Comparison of ENCODE assay signal across 34 cellular contexts in genomic region chrX:619812-620493, GRCh38. TPM values are rescaled to one million over a fixed set of nuclear protein-coding genes. Genes with fewer than 3 reads are reported as not detected.
DNase-seq lines count a peak whose midpoint lies in the region; TF ChIP-seq lines count a peak whose summit lies in the region.
"Had no signal": no experiment of that assay in that cellular context is flagged by ENCODE, and none has a peak within 500 bp of the region (broad histone marks: within the 10 kb centered on the region; RNA-seq: fewer than 3 reads in every experiment).

No MANE protein-coding gene starts in this region.

- H3K4me2 ChIP-seq in hepatocyte: peak overlapping the region; percentile 53
- peak overlapping the region; percentile 47 for H3K4me2 ChIP-seq in neural progenitor cell

- H3K79me2 ChIP-seq in hepatocyte (no peaks in the 10 kb centered on the region), neural progenitor cell (ENCODE audit: low read depth) (no peaks in the 10 kb centered on the region)

- H3K27ac Mint-ChIP-seq in neural progenitor cell: no peak overlapping the region
- H3K27ac Mint-ChIP-seq: activated naive CD8-positive, alpha-beta T cell treated with anti-CD3 and anti-CD28 coated beads for 36 hours; immature natural killer cell had no signal

- TF ChIP-seq CTCF in HFF-Myc (IDR thresholded peaks at IDR 0.05; ENCODE audit: low read depth, low read length, missing control alignments) (no peak), hepatocyte (IDR thresholded peaks at IDR 0.05; ENCODE audit: poor library complexity) (no peak), neural progenitor cell (IDR thresholded peaks at IDR 0.05) (no peak)

- H3K9me3 Mint-ChIP-seq in neural progenitor cell: peaks cover 6% of the 10 kb centered on the region
- H3K9me3 Mint-ChIP-seq: activated naive CD8-positive, alpha-beta T cell treated with anti-CD3 and anti-CD28 coated beads for 36 hours had no signal

- H3K9me2 ChIP-seq in hepatocyte (replicated peaks; ENCODE audit: insufficient read depth): no peaks in the 10 kb centered on the region

- peaks cover 68% of the 10 kb centered on the region for H3K27me3 Mint-ChIP-seq in neural progenitor cell (ENCODE audit: insufficient read depth, low read depth)

- H3K27ac ChIP-seq in hepatocyte (no peak overlapping the region), neural progenitor cell (no peak overlapping the region)
- H3K27ac ChIP-seq: breast epithelium, gastroesophageal sphincter, neutrophil, Peyer's patch, psoas muscle, stomach, thyroid gland had no signal

- H3K36me3 Mint-ChIP-seq in neural progenitor cell: no peaks in the 10 kb centered on the region
- H3K36me3 Mint-ChIP-seq: activated naive CD8-positive, alpha-beta T cell treated with anti-CD3 and anti-CD28 coated beads for 36 hours had no signal

- H3K27me3 ChIP-seq in hepatocyte: peaks cover 68% of the 10 kb centered on the region
- H3K27me3 ChIP-seq in neural progenitor cell: peaks cover 100% of the 10 kb centered on the region
- H3K27me3 ChIP-seq: BE2C, Peyer's patch had no signal

- H3K36me3 ChIP-seq in hepatocyte (replicated peaks; ENCODE audit: insufficient read depth, low read depth) (no peaks in the 10 kb centered on the region), neural progenitor cell (no peaks in the 10 kb centered on the region)
- H3K36me3 ChIP-seq: BE2C, breast epithelium, gastroesophageal sphincter, MG63, neutrophil, Peyer's patch, stomach, thyroid gland had no signal

- WGBS in hepatocyte (ENCODE audit: low lambda C conversion rate, missing lambda C conversion rate): 6% methylated on average over 37 of the region's 42 CpGs

- DNase-seq in EL (peak; percentile 45), HFF-Myc (ENCODE audit: extremely low read depth, low read depth) (no peak), hepatocyte (ENCODE audit: low spot score) (no peak), neural progenitor cell (ENCODE audit: low spot score) (peak; percentile 56), A172 (ENCODE audit: low spot score) (no peak), SIG-M5 treated with dmso at 0.1 percent for 504 hours (lab: John Stamatoyannopoulos, UW; ENCODE audit: unreplicated experiment) (no peak), OCI-M1 (lab: John Stamatoyannopoulos, UW) (no peak)
- DNase-seq: activated CD4-positive, alpha-beta T cell treated with anti-CD3 and anti-CD28 coated beads for 4 hours; activated gamma-delta T cell; activated naive CD8-positive, alpha-beta T cell treated with anti-CD3 and anti-CD28 coated beads for 36 hours; activated T-cell treated with anti-CD3 and anti-CD28 coated beads, Interleukin-2, amount 50 U/mL, for 1 hour; anterior cingulate cortex; BE2C; DMS153; hippocampal formation; immature natural killer cell; KG1; mesenchymal stem cell; MG63; NCI-H1105; NCI-H1930; NCI-H510A treated with DMSO at 0.1 percent for 48 hours; Peyer's patch; psoas muscle; SHP77 treated with DMSO at 0.1 percent for 48 hours; stimulated activated CD4-positive, alpha-beta T cell treated with anti-CD3 and anti-CD28 coated beads, Interleukin-4, amount 100 ng/mL, for 1 hour; stomach; T-helper 9 cell; thyroid gland had no signal

- peaks cover 20% of the 10 kb centered on the region for H3F3A ChIP-seq in neural progenitor cell (ENCODE audit: low read depth)

- no peaks in the 10 kb centered on the region for H3K9me3 ChIP-seq in hepatocyte (ENCODE audit: low read depth)
- H3K9me3 ChIP-seq in neural progenitor cell (ENCODE audit: low read depth): no peaks in the 10 kb centered on the region
- H3K9me3 ChIP-seq: BE2C, breast epithelium, gastroesophageal sphincter, MG63, neutrophil, psoas muscle, stomach, thyroid gland had no signal

- no peaks in the 10 kb centered on the region for H4K20me1 ChIP-seq in hepatocyte (ENCODE audit: insufficient read depth, poor library complexity, severe bottlenecking)
- peaks cover 65% of the 10 kb centered on the region for H4K20me1 ChIP-seq in neural progenitor cell (ENCODE audit: low read depth)

- peaks cover 2% of the 10 kb centered on the region for H3K4me1 Mint-ChIP-seq in neural progenitor cell

- no peak overlapping the region for H3K9ac ChIP-seq in neural progenitor cell

- H3K4me3 Mint-ChIP-seq in neural progenitor cell: no peak overlapping the region
- H3K4me3 Mint-ChIP-seq: activated naive CD8-positive, alpha-beta T cell treated with anti-CD3 and anti-CD28 coated beads for 36 hours; immature natural killer cell had no signal

- H3K4me1 ChIP-seq in hepatocyte (ENCODE audit: insufficient read depth) (no peaks in the 10 kb centered on the region), neural progenitor cell (peaks cover 20% of the 10 kb centered on the region)
- H3K4me1 ChIP-seq: BE2C, breast epithelium, psoas muscle, thyroid gland had no signal

- peak overlapping the region; percentile 22 for H3K4me3 ChIP-seq in HFF-Myc (replicated peaks; ENCODE audit: low read depth, low read length)
- H3K4me3 ChIP-seq in hepatocyte: no peak overlapping the region
- no peak overlapping the region for H3K4me3 ChIP-seq in neural progenitor cell
- H3K4me3 ChIP-seq: breast epithelium, gastroesophageal sphincter, MG63, Peyer's patch, psoas muscle, stomach, thyroid gland had no signal

- no peak overlapping the region for H2AFZ ChIP-seq in hepatocyte
- H2AFZ ChIP-seq in neural progenitor cell (replicated peaks): no peak overlapping the region

RNA-seq across cellular contexts. Expression of gene SHOX, which starts 10.6 kb away (rescaled TPM):
- 0.08 and 0.10 TPM in 2 replicates for total RNA-seq in hepatocyte
- not detected in 2 replicates for polyA plus RNA-seq in hepatocyte
- total RNA-seq in neural progenitor cell (ENCODE audit: low replicate concordance): not detected in 2 replicates
- total RNA-seq in A172 (2014; rRNA removed; shearing (Covaris generic)): not detected in 2 replicates
- total RNA-seq: activated CD8-positive, alpha-beta memory T cell treated with anti-CD3 and anti-CD28 coated beads for 36 hours; activated naive CD8-positive, alpha-beta T cell treated with anti-CD3 and anti-CD28 coated beads for 36 hours; gastroesophageal sphincter; myocyte; Peyer's patch; psoas muscle; thyroid gland had no signal
- polyA plus RNA-seq: immature natural killer cell, stomach had no signal

Comparison
In these comparisons a context has a peak if more than half of its experiments do, and no peak if none do; other contexts are left out.
1. DNase-seq: peak in EL (single experiment) and neural progenitor cell (single experiment); none in HFF-Myc (single experiment), hepatocyte (single experiment), A172 (single experiment), SIG-M5 treated with dmso at 0.1 percent for 504 hours (single experiment) and OCI-M1 (single experiment).